In genomic region chr16:28096974-28097373, GRCh38 we compare ENCODE assay signal across 27 cellular contexts. TPM values are rescaled to one million over a fixed set of nuclear protein-coding genes. Genes with fewer than 3 reads are reported as not detected.
A peak's percentile ranks its signal among the peaks of the same experiment; 100 is the strongest.
DNase-seq lines count a peak whose midpoint lies in the region; ATAC-seq, FAIRE-seq and TF ChIP-seq lines count a peak whose summit lies in the region.
"Had no signal": no experiment of that assay in that cellular context is flagged by ENCODE, and none has a peak within 500 bp of the region (broad histone marks: within the 10 kb centered on the region; RNA-seq: fewer than 3 reads in every experiment).

No MANE protein-coding gene starts in this region.

- peaks cover 10% of the 10 kb centered on the region for H3K36me3 Mint-ChIP-seq in activated naive CD4-positive, alpha-beta T cell treated with anti-CD3 and anti-CD28 coated beads, Interleukin-2, amount 50 U/mL, for 24 hours
- peaks cover 56 to 65% of the 10 kb centered on the region in 2 donors for H3K36me3 Mint-ChIP-seq in stimulated activated naive B cell treated with anti-CD40 and anti-IgM and Interleukin-4, amounts not matched to agents 10 μg/mL and 1 μg/mL and 100 μg/mL, for 72 hours

- in situ Hi-C loops in K562 (cut with MboI): no loop called here

- no TSS peak for BruUV-seq in K562 (replicated peaks; lab: Mats Ljungman, UMichigan)

- no peak for TF ChIP-seq POLR2A in K562 (conservative IDR thresholded peaks at IDR 0.05)

- FAIRE-seq in K562 (lab: Jason Lieb, UNC) (no peak), RCC 7860 (lab: Jason Lieb, UNC) (no peak)
- FAIRE-seq: colon had no signal

- H3K4me1 ChIP-seq in K562 (replicated peaks in 1 of 2; ENCODE audit: control insufficient read depth in 2 of 2, insufficient read depth in 2 of 2, low read length in 2 of 2) (peaks cover 0 to 7% of the 10 kb centered on the region in 2 experiments; a peak in 1 of 5 replicates), lower lobe of right lung (no peaks in the 10 kb centered on the region)
- H3K4me1 ChIP-seq: body of pancreas, uterus had no signal

- no peak overlapping the region for H3K4me2 ChIP-seq in K562 (ENCODE audit: insufficient read depth, low read length)
- H3K4me2 ChIP-seq: SK-N-SH had no signal

- ATAC-seq in K562: no peak
- ATAC-seq in lower lobe of right lung: no peak
- ATAC-seq in stimulated activated naive B cell treated with anti-CD40 and anti-IgM and Interleukin-4, amounts not matched to agents 10 μg/mL and 1 μg/mL and 100 μg/mL, for 72 hours (replicated peaks): peak in 1 of 2 donors; percentile 15
- ATAC-seq in GM21381 (IDR thresholded peaks at IDR 0.05; ENCODE audit: unreplicated experiment): no peak
- no peak for ATAC-seq in HG02763 (IDR thresholded peaks at IDR 0.05; ENCODE audit: unreplicated experiment)
- ATAC-seq: activated CD8-positive, alpha-beta T cell treated with anti-CD3 and anti-CD28 coated beads, Interleukin-2, amount 10 ng/mL, durations not matched to agents 7 days and 5 days; body of pancreas; left cardiac atrium had no signal

- no peak overlapping the region for H3K4me3 ChIP-seq in K562
- no peak overlapping the region for H3K4me3 ChIP-seq in lower lobe of right lung
- H3K4me3 ChIP-seq: body of pancreas, suprapubic skin, uterus had no signal

- intact Hi-C loops in K562 (cut with micrococcal nuclease): no loop called here
- intact Hi-C loops in lower lobe of right lung (cut with DNase I): no loop called here

- POLR2A ChIA-PET in K562 (lab: Yijun Ruan, JAX): interaction anchor here (0.7 to 1.2 kb wide), 2 partner anchors 10 to 113 kb away, joined by 3 to 4 read pairs; no protein-coding TSS in a partner anchor

- H3K9me3 ChIP-seq in K562 (replicated peaks; ENCODE audit: control insufficient read depth, insufficient read depth, low read depth, low read length) (no peaks in the 10 kb centered on the region), lower lobe of right lung (no peaks in the 10 kb centered on the region)
- H3K9me3 ChIP-seq: body of pancreas, SK-N-SH, suprapubic skin, uterus had no signal

- H2AFZ ChIP-seq in K562 (ENCODE audit: low read depth, low read length): no peak overlapping the region

- TF ChIP-seq CTCF in K562 (IDR thresholded peaks at IDR 0.05 in 2 of 3, conservative IDR thresholded peaks at IDR 0.05 in 1 of 3; ENCODE audit: insufficient read depth in 2 of 3, low read depth in 1 of 3, low read length in 3 of 3): no peak
- TF ChIP-seq CTCF in lower lobe of right lung (IDR thresholded peaks at IDR 0.05): no peak

- no peak overlapping the region for H3K4me3 Mint-ChIP-seq in activated naive CD4-positive, alpha-beta T cell treated with anti-CD3 and anti-CD28 coated beads, Interleukin-2, amount 50 U/mL, for 24 hours
- no peak overlapping the region for H3K4me3 Mint-ChIP-seq in stimulated activated naive B cell treated with anti-CD40 and anti-IgM and Interleukin-4, amounts not matched to agents 10 μg/mL and 1 μg/mL and 100 μg/mL, for 72 hours
- H3K4me3 Mint-ChIP-seq: activated B cell treated with CpG ODN at 0.5 μM for 24 hours; activated CD8-positive, alpha-beta T cell treated with anti-CD3 and anti-CD28 coated beads, Interleukin-2, amount 10 ng/mL, durations not matched to agents 7 days and 5 days; nephron had no signal

- CTCF ChIA-PET in K562 (lab: Yijun Ruan, JAX; ENCODE audit: low intra/inter-chr PET ratio): no interaction called here

- H3K4me1 Mint-ChIP-seq in activated naive CD4-positive, alpha-beta T cell treated with anti-CD3 and anti-CD28 coated beads, Interleukin-2, amount 50 U/mL, for 24 hours: no peaks in the 10 kb centered on the region
- H3K4me1 Mint-ChIP-seq in stimulated activated naive B cell treated with anti-CD40 and anti-IgM and Interleukin-4, amounts not matched to agents 10 μg/mL and 1 μg/mL and 100 μg/mL, for 72 hours: peaks cover 0 to 6% of the 10 kb centered on the region in 2 donors
- H3K4me1 Mint-ChIP-seq: activated B cell treated with CpG ODN at 0.5 μM for 24 hours, nephron had no signal

- H3K79me2 ChIP-seq in K562 (ENCODE audit: control insufficient read depth, insufficient read depth, low read length): no peaks in the 10 kb centered on the region

- no peaks in the 10 kb centered on the region for H3K9me3 Mint-ChIP-seq in activated naive CD4-positive, alpha-beta T cell treated with anti-CD3 and anti-CD28 coated beads, Interleukin-2, amount 50 U/mL, for 24 hours
- H3K9me3 Mint-ChIP-seq in stimulated activated naive B cell treated with anti-CD40 and anti-IgM and Interleukin-4, amounts not matched to agents 10 μg/mL and 1 μg/mL and 100 μg/mL, for 72 hours: no peaks in the 10 kb centered on the region
- H3K9me3 Mint-ChIP-seq: activated B cell treated with CpG ODN at 0.5 μM for 24 hours, nephron had no signal

- H3K36me3 ChIP-seq in K562 (ENCODE audit: control insufficient read depth, insufficient read depth, low read length): peaks cover 51% of the 10 kb centered on the region; the same call in 2 of the 3 replicates
- H3K36me3 ChIP-seq in lower lobe of right lung: peaks cover 57% of the 10 kb centered on the region
- H3K36me3 ChIP-seq: uterus had no signal

- H3K27me3 Mint-ChIP-seq in activated naive CD4-positive, alpha-beta T cell treated with anti-CD3 and anti-CD28 coated beads, Interleukin-2, amount 50 U/mL, for 24 hours: no peaks in the 10 kb centered on the region
- no peaks in the 10 kb centered on the region for H3K27me3 Mint-ChIP-seq in stimulated activated naive B cell treated with anti-CD40 and anti-IgM and Interleukin-4, amounts not matched to agents 10 μg/mL and 1 μg/mL and 100 μg/mL, for 72 hours
- H3K27me3 Mint-ChIP-seq: activated B cell treated with CpG ODN at 0.5 μM for 24 hours had no signal

- TF ChIP-seq RAD21 in K562 (CRISPR knock-in tag; conservative IDR thresholded peaks at IDR 0.05 in 1 of 2, IDR thresholded peaks at IDR 0.05 in 1 of 2): no peak

- H3K9ac ChIP-seq in K562 (ENCODE audit: insufficient read depth in 1 of 2, low read depth in 2 of 2, low read length in 2 of 2): no peak overlapping the region
- H3K9ac ChIP-seq: SK-N-SH had no signal

- DNase-seq in activated naive CD4-positive, alpha-beta T cell treated with Interleukin-2 at 50 U/mL for 16 hours: no peak
- DNase-seq in K562 (ENCODE audit: extremely low read depth in 1 of 4, low spot score in 3 of 4) (no peak), lower lobe of right lung (peak; percentile 35), RCC 7860 (ENCODE audit: low spot score) (no peak)
- no peak for DNase-seq in stimulated activated naive B cell treated with anti-CD40 and anti-IgM and Interleukin-4, amounts not matched to agents 10 μg/mL and 1 μg/mL and 100 μg/mL, for 72 hours
- DNase-seq: activated B cell treated with CpG ODN at 0.5 μM for 24 hours; activated CD8-positive, alpha-beta T cell treated with anti-CD3 and anti-CD28 coated beads, Interleukin-2, amount 10 ng/mL, durations not matched to agents 7 days and 5 days; activated T-cell treated with anti-CD3 and anti-CD28 coated beads, Interleukin-2, amount 50 U/mL, for 48 hours; body of pancreas; Calu3; EL; HCEC 1CT; KBM-7; left cardiac atrium; NCI-H1694; NCI-H526; SK-N-SH; uterus had no signal

- no peak for TF ChIP-seq EP300 in K562 (IDR thresholded peaks at IDR 0.05; ENCODE audit: low read length)

- no peaks in the 10 kb centered on the region for H4K20me1 ChIP-seq in K562 (replicated peaks; ENCODE audit: control insufficient read depth, insufficient read depth, low read length)

- no peak overlapping the region for H3K27ac ChIP-seq in K562 (ENCODE audit: extremely low read depth, low read depth, low read length)
- H3K27ac ChIP-seq in lower lobe of right lung: no peak overlapping the region
- H3K27ac ChIP-seq: body of pancreas, C4-2B, RWPE1, suprapubic skin, uterus had no signal

- H3K27me3 ChIP-seq in K562 (ENCODE audit: control insufficient read depth in 2 of 2, insufficient read depth in 2 of 2, low read length in 2 of 2) (no peaks in the 10 kb centered on the region), lower lobe of right lung (ENCODE audit: low read depth) (no peaks in the 10 kb centered on the region)
- H3K27me3 ChIP-seq: body of pancreas, suprapubic skin, uterus had no signal

- WGBS in K562 (ENCODE audit: insufficient coverage, low coverage, missing lambda C conversion rate): 87% methylated on average over 12 of the region's 12 CpGs

- no peaks in the 10 kb centered on the region for H3K9me1 ChIP-seq in K562 (ENCODE audit: control insufficient read depth, insufficient read depth, low read length)

- H3K27ac Mint-ChIP-seq in activated naive CD4-positive, alpha-beta T cell treated with anti-CD3 and anti-CD28 coated beads, Interleukin-2, amount 50 U/mL, for 24 hours: peak overlapping the region; percentile 68
- peak overlapping the region; percentile 53 for H3K27ac Mint-ChIP-seq in stimulated activated naive B cell treated with anti-CD40 and anti-IgM and Interleukin-4, amounts not matched to agents 10 μg/mL and 1 μg/mL and 100 μg/mL, for 72 hours
- H3K27ac Mint-ChIP-seq: activated B cell treated with CpG ODN at 0.5 μM for 24 hours; activated CD8-positive, alpha-beta T cell treated with anti-CD3 and anti-CD28 coated beads, Interleukin-2, amount 10 ng/mL, durations not matched to agents 7 days and 5 days; nephron had no signal

TF ChIP-seq in K562, 482 proteins besides CTCF, POLR2A, EP300 and RAD21:
- TF ChIP-seq NFIC (IDR thresholded peaks at IDR 0.05): peak; percentile 26; the same call in 1 of the 2 replicates
- no peak for TF ChIP-seq YBX1 (IDR thresholded peaks at IDR 0.05)
- no peak for TF ChIP-seq ETS2 (tag; IDR thresholded peaks at IDR 0.05; ENCODE audit: borderline replicate concordance, poor library complexity, severe bottlenecking)
- peak; percentile 26 for TF ChIP-seq POLR2G (IDR thresholded peaks at IDR 0.05; ENCODE audit: low read depth, low read length)
- no peak for TF ChIP-seq ATF1 (CRISPR knock-in tag; IDR thresholded peaks at IDR 0.05)
- no peak for TF ChIP-seq ATF1 (tag; IDR thresholded peaks at IDR 0.05)
TF ChIP-seq in K562: peak in this region for 2.

RNA-seq across cellular contexts. Expression of gene GSG1L, which starts 33.5 kb away (rescaled TPM):
- not detected in 2 replicates for total RNA-seq in K562 (2011; cell fraction: chromatin; rRNA removed; ENCODE audit: low replicate concordance)
- total RNA-seq in K562 (2011; cell fraction: nucleolus; rRNA removed): not detected in 2 replicates
- total RNA-seq in K562 (2011; cell fraction: nucleoplasm; rRNA removed): not detected in 2 replicates
- not detected in 2 replicates for total RNA-seq in K562 (2014; rRNA removed)
- not detected in 2 replicates for total RNA-seq in K562 (2014; rRNA removed; fragmentation: Illumina TruSeq; extraction: Trizol)
- not detected in 2 replicates for total RNA-seq in K562 (2015; rRNA removed; fragmentation: Illumina TruSeq; extraction: Trizol)
- total RNA-seq in K562 (2021): not detected in 2 replicates
- not detected in 2 replicates for polyA plus RNA-seq in K562 (2011; rRNA removed)
- not detected in 2 replicates for polyA plus RNA-seq in K562 (2011; cell fraction: cytosol; rRNA removed)
- not detected in 2 replicates for polyA plus RNA-seq in K562 (2011; cell fraction: nucleus; rRNA removed)
- polyA plus RNA-seq in K562 (2012): 0.04 TPM in 1 of 2 replicates, not detected in the other
- polyA plus RNA-seq in K562 (2014; fragmentation: Illumina TruSeq; extraction: Trizol): not detected in 2 replicates
- not detected for polyA plus RNA-seq in K562 (2014; fragmentation: Nextera tagmentation; extraction: Ambion mirVana)
- not detected in 2 replicates for polyA plus RNA-seq in K562 (2014; rRNA removed)
- 0.06 TPM in 1 of 2 replicates, not detected in the other for polyA minus RNA-seq in K562 (2011; rRNA and poly(A)+ RNA removed)
- polyA minus RNA-seq in K562 (2011; cell fraction: cytosol; rRNA and poly(A)+ RNA removed): not detected in 2 replicates
- not detected in 2 replicates for polyA minus RNA-seq in K562 (2011; cell fraction: nucleus; rRNA and poly(A)+ RNA removed)
- 0.30 TPM for total RNA-seq in lower lobe of right lung
- total RNA-seq: activated B cell treated with CpG ODN at 0.5 μM for 24 hours, body of pancreas, Calu3 had no signal
- polyA plus RNA-seq: AG04450, SK-N-SH had no signal
